Comparison of ENCODE assay signal across 14 cellular contexts in the genomic region with DNA sequence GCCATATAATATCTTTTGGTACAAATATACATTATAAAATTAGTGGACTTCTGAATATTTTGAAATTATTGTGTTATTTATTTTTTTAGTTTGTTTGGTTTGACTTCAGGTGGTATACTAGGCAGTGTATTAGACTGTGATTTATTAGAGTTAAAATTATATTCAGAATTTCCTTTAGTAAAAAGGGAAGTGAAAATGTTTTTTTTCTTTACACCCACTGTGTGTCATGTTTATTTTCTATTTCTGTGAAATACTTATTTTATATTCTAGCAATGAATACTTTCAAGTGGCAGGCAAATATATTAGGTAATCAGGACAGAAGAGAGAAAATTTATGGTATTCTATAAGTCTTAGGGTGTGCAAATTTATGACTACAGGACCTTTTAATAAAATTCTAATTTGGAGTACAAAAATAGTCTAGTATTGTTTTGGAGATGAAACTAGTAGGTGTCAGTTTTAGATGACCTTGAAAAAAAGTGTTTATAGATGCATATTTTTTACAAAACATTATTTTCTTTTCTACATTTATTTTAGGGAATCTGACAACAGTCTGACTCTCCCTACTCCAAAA. TPM values are rescaled to one million over a fixed set of nuclear protein-coding genes. Genes with fewer than 3 reads are reported as not detected.
DNase-seq lines count a peak whose midpoint lies in the region; ATAC-seq, FAIRE-seq and TF ChIP-seq lines count a peak whose summit lies in the region.
"Had no signal": no experiment of that assay in that cellular context is flagged by ENCODE, and none has a peak within 500 bp of the region (broad histone marks: within the 10 kb centered on the region; RNA-seq: fewer than 3 reads in every experiment).

No MANE protein-coding gene starts in this region.

- H3K36me3 ChIP-seq in kidney (ENCODE audit: control insufficient read depth in 1 of 2, insufficient read depth in 2 of 2, low read length in 2 of 2) (no peaks in the 10 kb centered on the region), uterus (no peaks in the 10 kb centered on the region)
- H3K36me3 ChIP-seq: tibial nerve had no signal

- peaks cover 9% of the 10 kb centered on the region for H3K36me3 Mint-ChIP-seq in activated CD4-positive, alpha-beta memory T cell treated with anti-CD3 and anti-CD28 coated beads, Interleukin-2, amount 10 ng/mL, durations not matched to agents 7 days and 5 days (ENCODE audit: low read depth)

- H3K4me1 ChIP-seq in kidney (ENCODE audit: control insufficient read depth in 1 of 2, insufficient read depth in 1 of 2, low read depth in 1 of 2, low read length in 2 of 2) (peaks cover 0 to 7% of the 10 kb centered on the region in 2 donors), uterus (no peaks in the 10 kb centered on the region)

- H3K9me3 ChIP-seq in kidney (ENCODE audit: control insufficient read depth in 1 of 2, low read length in 2 of 2) = no peaks in the 10 kb centered on the region
- H3K9me3 ChIP-seq in uterus = no peaks in the 10 kb centered on the region
- H3K9me3 ChIP-seq: tibial nerve had no signal

- no peak overlapping the region for H3K27ac Mint-ChIP-seq in activated CD4-positive, alpha-beta memory T cell treated with anti-CD3 and anti-CD28 coated beads, Interleukin-2, amount 10 ng/mL, durations not matched to agents 7 days and 5 days

- no peak for TF ChIP-seq POLR2A in uterus (IDR thresholded peaks at IDR 0.05)

- ATAC-seq in GM18870 (IDR thresholded peaks at IDR 0.05; ENCODE audit: unreplicated experiment) (peak; percentile 65), GM21723 (IDR thresholded peaks at IDR 0.05; ENCODE audit: unreplicated experiment) (peak; percentile 64), HG03135 (IDR thresholded peaks at IDR 0.05; ENCODE audit: unreplicated experiment) (peak; percentile 67)

- H3K27me3 ChIP-seq in uterus = no peaks in the 10 kb centered on the region
- H3K27me3 ChIP-seq: tibial nerve had no signal

- FAIRE-seq in kidney (lab: Jason Lieb, UNC) = peak; percentile 71
- FAIRE-seq: HTR-8/SVneo had no signal

- intact Hi-C loops in kidney (cut with DNase I) (no loop called here), uterus (cut with DNase I; ENCODE audit: low total_unique reads) (no loop called here)

- TF ChIP-seq CTCF in kidney (IDR thresholded peaks at IDR 0.05; ENCODE audit: borderline replicate concordance, extremely low read depth, insufficient read depth) = no peak
- TF ChIP-seq CTCF in uterus (IDR thresholded peaks at IDR 0.05) = no peak

- peaks cover 30% of the 10 kb centered on the region for H3K4me1 Mint-ChIP-seq in activated CD4-positive, alpha-beta memory T cell treated with anti-CD3 and anti-CD28 coated beads, Interleukin-2, amount 10 ng/mL, durations not matched to agents 7 days and 5 days

- DNase-seq in kidney (no peak), ecto neural progenitor cell (ENCODE audit: low spot score) (no peak), uterus (no peak), NCI-H1092 (lab: John Stamatoyannopoulos, UW) (no peak)
- DNase-seq in activated CD4-positive, alpha-beta memory T cell treated with anti-CD3 and anti-CD28 coated beads, Interleukin-2, amount 10 ng/mL, durations not matched to agents 7 days and 5 days = no peak
- DNase-seq: activated CD8-positive, alpha-beta memory T cell treated with anti-CD3 and anti-CD28 coated beads, Interleukin-2, amount 50 U/mL, for 4 hours; NCI-H187 had no signal

- no peaks in the 10 kb centered on the region for H3K9me3 Mint-ChIP-seq in activated CD4-positive, alpha-beta memory T cell treated with anti-CD3 and anti-CD28 coated beads, Interleukin-2, amount 10 ng/mL, durations not matched to agents 7 days and 5 days
- H3K9me3 Mint-ChIP-seq: mesothelial cell of epicardium had no signal

- H3K27me3 Mint-ChIP-seq in activated CD4-positive, alpha-beta memory T cell treated with anti-CD3 and anti-CD28 coated beads, Interleukin-2, amount 10 ng/mL, durations not matched to agents 7 days and 5 days = no peaks in the 10 kb centered on the region

- no peak overlapping the region for H3K27ac ChIP-seq in kidney (ENCODE audit: low read depth in 2 of 2, low read length in 2 of 2)
- no peak overlapping the region for H3K27ac ChIP-seq in uterus
- H3K27ac ChIP-seq: epithelial cell of prostate, tibial nerve had no signal

- no peak overlapping the region for H3K4me3 Mint-ChIP-seq in activated CD4-positive, alpha-beta memory T cell treated with anti-CD3 and anti-CD28 coated beads, Interleukin-2, amount 10 ng/mL, durations not matched to agents 7 days and 5 days
- H3K4me3 Mint-ChIP-seq: mesothelial cell of epicardium had no signal

- CTCF ChIA-PET in activated CD4-positive, alpha-beta memory T cell treated with anti-CD3 and anti-CD28 coated beads, Interleukin-2, amount 10 ng/mL, durations not matched to agents 7 days and 5 days (lab: Charles Lee) = no interaction called here

- H3K4me3 ChIP-seq in kidney (ENCODE audit: low read length in 2 of 2) = no peak overlapping the region
- H3K4me3 ChIP-seq in uterus = no peak overlapping the region
- H3K4me3 ChIP-seq: tibial nerve had no signal

- H3K9ac ChIP-seq in kidney (ENCODE audit: low read length in 2 of 2) = no peak overlapping the region

- POLR2A ChIA-PET in activated CD4-positive, alpha-beta memory T cell treated with anti-CD3 and anti-CD28 coated beads, Interleukin-2, amount 10 ng/mL, durations not matched to agents 7 days and 5 days (lab: Charles Lee) = no interaction called here

RNA-seq across cellular contexts. Expression of gene CSNK1G3, which starts 8.8 kb away (rescaled TPM):
- total RNA-seq in kidney (39.1 TPM), uterus (100 to 1,000 TPM in 1 of 4 donors, 10 to 100 TPM in 3; 42.8 to 151 (median 73.4) TPM)
- polyA plus RNA-seq in kidney (ENCODE audit: insufficient read depth, low read depth, low replicate concordance) = 8.1 TPM
- 10 to 100 TPM; 30.8 to 32.1 TPM for total RNA-seq in activated CD4-positive, alpha-beta memory T cell treated with anti-CD3 and anti-CD28 coated beads, Interleukin-2, amount 10 ng/mL, durations not matched to agents 7 days and 5 days
